ENCODE assay signal across 8 cellular contexts in the genomic region with DNA sequence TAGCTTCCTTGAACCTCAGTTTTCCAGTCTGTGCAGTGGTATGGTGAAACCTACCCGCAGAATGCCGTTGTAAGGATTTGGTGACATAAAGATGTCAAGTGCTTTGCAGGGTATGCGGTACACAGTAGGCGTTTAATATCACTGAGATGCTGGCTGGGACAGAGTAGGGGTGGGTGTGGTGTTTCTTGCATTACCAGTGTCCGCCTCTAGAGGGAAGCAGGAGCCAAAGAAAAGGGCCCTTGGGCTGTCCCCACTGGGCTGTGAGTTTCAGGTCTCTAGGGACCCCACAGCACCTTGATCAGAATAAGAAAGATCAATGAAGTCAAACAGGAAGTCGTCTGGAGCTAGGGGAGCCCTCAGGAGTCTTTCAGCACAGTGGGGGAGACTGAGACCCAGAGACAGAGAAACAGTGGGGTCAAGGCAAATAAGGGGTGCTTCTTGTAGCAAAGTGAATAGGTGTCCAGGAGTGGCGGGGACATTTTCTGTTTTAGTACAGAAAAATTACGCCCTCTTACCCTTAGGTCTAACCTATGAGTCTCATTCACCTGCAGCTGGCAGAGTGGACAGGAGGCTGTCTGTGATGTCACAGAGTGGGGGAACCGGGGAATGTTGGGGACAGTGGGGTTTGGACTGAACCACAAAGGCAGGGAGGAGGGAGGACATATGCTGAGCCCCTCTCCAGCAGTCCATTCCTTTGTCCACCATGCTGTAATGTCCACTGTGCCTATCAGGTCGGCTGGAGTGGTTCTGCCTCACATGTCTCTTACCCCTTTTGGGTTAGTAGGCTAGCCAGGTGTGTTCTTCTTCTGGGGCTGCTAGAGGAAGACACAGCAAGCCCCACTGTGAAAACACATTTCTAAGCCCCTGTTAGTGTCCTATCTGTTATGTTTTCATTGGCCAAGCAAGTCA. TPM values are rescaled to one million over a fixed set of nuclear protein-coding genes. Genes with fewer than 3 reads are reported as not detected.
DNase-seq lines count a peak whose midpoint lies in the region; ATAC-seq and TF ChIP-seq lines count a peak whose summit lies in the region.

No MANE protein-coding gene starts in this region.

- no peaks in the 10 kb centered on the region for H3K9me3 ChIP-seq in CD8-positive, alpha-beta T cell (ENCODE audit: low read length)

- CTCF ChIA-PET in CD8-positive, alpha-beta T cell (lab: Charles Lee): interaction anchor here (0.6 to 16.6 kb wide), 18 partner anchors 9 to 862 kb away, joined by 3 to 312 read pairs (median 4); no protein-coding TSS in a partner anchor

- no peak overlapping the region for H3K27ac Mint-ChIP-seq in CD8-positive, alpha-beta T cell
- no peak overlapping the region for H3K27ac Mint-ChIP-seq in T-helper 2 cell treated with Interferon-gamma antibody and Interleukin-4, amounts not matched to agents 5 μg/mL and 100 μg/mL, for 36 hours

- H3K4me3 ChIP-seq in CD8-positive, alpha-beta T cell (ENCODE audit: low read depth, low read length): no peak overlapping the region
- no peak overlapping the region for H3K4me3 ChIP-seq in astrocyte of the spinal cord (ENCODE audit: low read depth, low read length)

- H3K36me3 Mint-ChIP-seq in CD8-positive, alpha-beta T cell: no peaks in the 10 kb centered on the region
- no peaks in the 10 kb centered on the region for H3K36me3 Mint-ChIP-seq in T-helper 2 cell treated with Interferon-gamma antibody and Interleukin-4, amounts not matched to agents 5 μg/mL and 100 μg/mL, for 36 hours (ENCODE audit: low read depth)

- no peak overlapping the region for H3K4me3 Mint-ChIP-seq in CD8-positive, alpha-beta T cell
- H3K4me3 Mint-ChIP-seq in T-helper 2 cell treated with Interferon-gamma antibody and Interleukin-4, amounts not matched to agents 5 μg/mL and 100 μg/mL, for 36 hours: no peak overlapping the region

- peak; percentile 26 to 70 (median 52) for DNase-seq in CD8-positive, alpha-beta T cell
- DNase-seq in HT1080 (ENCODE audit: low read depth) (peak; percentile 56), astrocyte of the spinal cord (ENCODE audit: low read depth, low spot score) (peak; percentile 31), inferior parietal cortex (ENCODE audit: extremely low spot score) (peak; percentile 59)
- DNase-seq in T-helper 2 cell treated with Interferon-gamma antibody and Interleukin-4, amounts not matched to agents 5 μg/mL and 100 μg/mL, for 36 hours (ENCODE audit: low spot score): peak; percentile 30
- peak; percentile 60 for DNase-seq in stimulated activated CD4-positive, alpha-beta T cell treated with anti-CD3 and anti-CD28 coated beads, Interleukin-4, amount 100 ng/mL, for 1 hour

- POLR2A ChIA-PET in CD8-positive, alpha-beta T cell (lab: Charles Lee): no interaction called here

- no peak overlapping the region for H3K27ac ChIP-seq in CD8-positive, alpha-beta T cell (ENCODE audit: low read depth, low read length)

- peaks cover 2% of the 10 kb centered on the region for H3K27me3 Mint-ChIP-seq in CD8-positive, alpha-beta T cell (ENCODE audit: low read depth)
- H3K27me3 Mint-ChIP-seq in T-helper 2 cell treated with Interferon-gamma antibody and Interleukin-4, amounts not matched to agents 5 μg/mL and 100 μg/mL, for 36 hours (ENCODE audit: low read depth): peaks cover 18% of the 10 kb centered on the region

- H3K27me3 ChIP-seq in CD8-positive, alpha-beta T cell (ENCODE audit: insufficient read depth, low read length): no peaks in the 10 kb centered on the region

- no peaks in the 10 kb centered on the region for H3K4me1 Mint-ChIP-seq in CD8-positive, alpha-beta T cell (ENCODE audit: low read depth)
- H3K4me1 Mint-ChIP-seq in T-helper 2 cell treated with Interferon-gamma antibody and Interleukin-4, amounts not matched to agents 5 μg/mL and 100 μg/mL, for 36 hours (ENCODE audit: low read depth): peaks cover 2% of the 10 kb centered on the region

- no peaks in the 10 kb centered on the region for H3K4me1 ChIP-seq in CD8-positive, alpha-beta T cell (ENCODE audit: insufficient read depth, low read length)

- intact Hi-C loops in CD8-positive, alpha-beta T cell (cut with DNase I, micrococcal nuclease): loop anchor here (1.0 to 5.0 kb wide), 4 partner anchors 352 to 1835 kb away; no protein-coding TSS in a partner anchor

- in situ Hi-C loops in astrocyte of the spinal cord (cut with HindIII; ENCODE audit: low sequenced_read_pairs): no loop called here

- peak; percentile 93 for ATAC-seq in CD8-positive, alpha-beta T cell
- ATAC-seq in GM19438 (IDR thresholded peaks at IDR 0.05; ENCODE audit: low read depth, unreplicated experiment) (peak; percentile 74), GM18870 (IDR thresholded peaks at IDR 0.05; ENCODE audit: unreplicated experiment) (no peak)

- peak; percentile 90 for TF ChIP-seq CTCF in CD8-positive, alpha-beta T cell (IDR thresholded peaks at IDR 0.05)
- peak; percentile 86 for TF ChIP-seq CTCF in astrocyte of the spinal cord (IDR thresholded peaks at IDR 0.05; ENCODE audit: low read depth, low read length)

- H3K36me3 ChIP-seq in CD8-positive, alpha-beta T cell (ENCODE audit: insufficient read depth, low read length): no peaks in the 10 kb centered on the region

- H3K9me3 Mint-ChIP-seq in CD8-positive, alpha-beta T cell: no peaks in the 10 kb centered on the region
- no peaks in the 10 kb centered on the region for H3K9me3 Mint-ChIP-seq in T-helper 2 cell treated with Interferon-gamma antibody and Interleukin-4, amounts not matched to agents 5 μg/mL and 100 μg/mL, for 36 hours

RNA-seq across cellular contexts. Expression of gene TEX53, which starts 4.7 kb away (rescaled TPM):
- total RNA-seq in CD8-positive, alpha-beta T cell: not detected
- total RNA-seq in HT1080 (2014; rRNA removed; shearing (Covaris generic)): not detected in 2 replicates
- not detected in 2 replicates for polyA plus RNA-seq in HT1080 (2015; cell fraction: cytosol; rRNA removed)
- not detected in 2 replicates for polyA plus RNA-seq in HT1080 (2015; cell fraction: nucleus; rRNA removed)

RNA-seq across cellular contexts. Expression of gene TEX48, which starts 19.7 kb away (rescaled TPM):
- total RNA-seq in CD8-positive, alpha-beta T cell: not detected
- 0.96 TPM in 1 of 2 replicates, not detected in the other for total RNA-seq in HT1080 (2014; rRNA removed; shearing (Covaris generic))
- polyA plus RNA-seq in HT1080 (2015; cell fraction: cytosol; rRNA removed): not detected in 2 replicates
- 0.43 TPM in 1 of 2 replicates, not detected in the other for polyA plus RNA-seq in HT1080 (2015; cell fraction: nucleus; rRNA removed)

RNA-seq across cellular contexts. Expression of gene TMEM268, which starts 51.2 kb away (rescaled TPM):
- 10 to 100 TPM; 12.5 to 13.7 TPM for total RNA-seq in CD8-positive, alpha-beta T cell
- 8.7 and 9.6 TPM in 2 replicates for total RNA-seq in HT1080 (2014; rRNA removed; shearing (Covaris generic))
- 13.1 and 16.5 TPM in 2 replicates for polyA plus RNA-seq in HT1080 (2015; cell fraction: cytosol; rRNA removed)
- polyA plus RNA-seq in HT1080 (2015; cell fraction: nucleus; rRNA removed): 9.4 and 9.9 TPM in 2 replicates
